Comparison of ENCODE assay signal across 20 cellular contexts in genomic region chr3:195009607-195010006, GRCh38.
DNase-seq lines count a peak whose midpoint lies in the region; ATAC-seq, FAIRE-seq and TF ChIP-seq lines count a peak whose summit lies in the region.
"Had no signal": no experiment of that assay in that cellular context is flagged by ENCODE, and none has a peak within 500 bp of the region (broad histone marks: within the 10 kb centered on the region; RNA-seq: fewer than 3 reads in every experiment).

No MANE protein-coding gene starts in this region.

- no TSS peak for BruUV-seq in K562 (replicated peaks; lab: Mats Ljungman, UMichigan)

- H3K27ac Mint-ChIP-seq in activated naive CD8-positive, alpha-beta T cell treated with anti-CD3 and anti-CD28 coated beads, Interleukin-2, amount 50 U/mL, for 24 hours = no peak overlapping the region
- H3K27ac Mint-ChIP-seq: H9 had no signal

- H3K36me3 Mint-ChIP-seq in activated naive CD8-positive, alpha-beta T cell treated with anti-CD3 and anti-CD28 coated beads, Interleukin-2, amount 50 U/mL, for 24 hours (ENCODE audit: low read depth) = no peaks in the 10 kb centered on the region

- H3K9me1 ChIP-seq in K562 (ENCODE audit: control insufficient read depth, insufficient read depth, low read length) = no peaks in the 10 kb centered on the region

- no peak for TF ChIP-seq EP300 in K562 (IDR thresholded peaks at IDR 0.05; ENCODE audit: low read length)

- H3K27ac ChIP-seq in K562 (ENCODE audit: extremely low read depth, low read depth, low read length) = no peak overlapping the region
- H3K27ac ChIP-seq: BLaER1, SJCRH30 had no signal

- no peaks in the 10 kb centered on the region for H3K9me3 ChIP-seq in K562 (replicated peaks; ENCODE audit: control insufficient read depth, insufficient read depth, low read depth, low read length)
- H3K9me3 ChIP-seq: SJCRH30 had no signal

- intact Hi-C loops in K562 (cut with micrococcal nuclease) = no loop called here

- CTCF ChIA-PET in K562 (lab: Yijun Ruan, JAX; ENCODE audit: low intra/inter-chr PET ratio) = no interaction called here

- H3K9ac ChIP-seq in K562 (ENCODE audit: insufficient read depth in 1 of 2, low read depth in 2 of 2, low read length in 2 of 2) = no peak overlapping the region
- H3K9ac ChIP-seq: BLaER1 had no signal

- peaks cover 5% of the 10 kb centered on the region for H3K27me3 Mint-ChIP-seq in activated naive CD8-positive, alpha-beta T cell treated with anti-CD3 and anti-CD28 coated beads, Interleukin-2, amount 50 U/mL, for 24 hours

- H3K27me3 ChIP-seq in K562 (ENCODE audit: control insufficient read depth in 2 of 2, insufficient read depth in 2 of 2, low read length in 2 of 2) = peaks cover 32 to 70% of the 10 kb centered on the region in 2 experiments
- H3K27me3 ChIP-seq: BLaER1, SJCRH30 had no signal

- no peaks in the 10 kb centered on the region for H3K36me3 ChIP-seq in K562 (ENCODE audit: control insufficient read depth, insufficient read depth, low read length)
- H3K36me3 ChIP-seq: BLaER1, SJCRH30 had no signal

- no peak for FAIRE-seq in K562 (lab: Jason Lieb, UNC)
- FAIRE-seq: RCC 7860 had no signal

- H3K4me2 ChIP-seq in K562 (ENCODE audit: insufficient read depth, low read length) = no peak overlapping the region

- ATAC-seq in K562 (no peak), GM19395 (IDR thresholded peaks at IDR 0.05; ENCODE audit: unreplicated experiment) (no peak)
- ATAC-seq in activated naive CD8-positive, alpha-beta T cell treated with anti-CD3 and anti-CD28 coated beads, Interleukin-2, amount 50 U/mL, for 24 hours = no peak

- DNase-seq in activated effector memory CD4-positive, alpha-beta T cell treated with anti-CD3 and anti-CD28 coated beads, Interleukin-2, amount 50 U/mL, for 16 hours = peak; percentile 25
- no peak for DNase-seq in activated effector memory CD4-positive, alpha-beta T cell treated with Interleukin-2 at 50 U/mL for 16 hours
- DNase-seq in NOMO-1 treated with dmso at 0.1 percent for 144 hours (lab: John Stamatoyannopoulos, UW; ENCODE audit: unreplicated experiment) (peak; percentile 43), K562 (ENCODE audit: extremely low read depth in 1 of 4, low spot score in 3 of 4) (no peak), pons (ENCODE audit: low spot score) (no peak), GF-D8 (lab: John Stamatoyannopoulos, UW) (no peak)
- no peak for DNase-seq in activated naive CD8-positive, alpha-beta T cell treated with anti-CD3 and anti-CD28 coated beads, Interleukin-2, amount 50 U/mL, for 24 hours
- DNase-seq: DND-41; GDM1; H9; Kasumi-1; NCI-H1436; NCI-H2029 treated with DMSO at 0.1 percent for 48 hours; NCI-H2171 treated with DMSO at 0.1 percent for 48 hours; NCI-H446 treated with DMSO at 0.1 percent for 48 hours; NK-92 treated with Interleukin-12 subunit alpha and Interleukin-12 subunit beta, amount 100 ng/mL, for 24 hours; SJCRH30 had no signal

- H3K4me1 ChIP-seq in K562 (replicated peaks in 1 of 2; ENCODE audit: control insufficient read depth in 2 of 2, insufficient read depth in 2 of 2, low read length in 2 of 2) = no peaks in the 10 kb centered on the region
- H3K4me1 ChIP-seq: SJCRH30 had no signal

- no peaks in the 10 kb centered on the region for H3K4me1 Mint-ChIP-seq in activated naive CD8-positive, alpha-beta T cell treated with anti-CD3 and anti-CD28 coated beads, Interleukin-2, amount 50 U/mL, for 24 hours

- no peaks in the 10 kb centered on the region for H4K20me1 ChIP-seq in K562 (replicated peaks; ENCODE audit: control insufficient read depth, insufficient read depth, low read length)
- H4K20me1 ChIP-seq: BLaER1 had no signal

- H2AFZ ChIP-seq in K562 (ENCODE audit: low read depth, low read length) = no peak overlapping the region

- in situ Hi-C loops in K562 (cut with MboI) = no loop called here

- POLR2A ChIA-PET in K562 (lab: Yijun Ruan, JAX) = interaction anchor here (0.5 to 1.2 kb wide), 3 partner anchors 16 to 1212 kb away, joined by 3 to 4 read pairs (median 3); no protein-coding TSS in a partner anchor

- H3K79me2 ChIP-seq in K562 (ENCODE audit: control insufficient read depth, insufficient read depth, low read length) = no peaks in the 10 kb centered on the region

- H3K4me3 Mint-ChIP-seq in activated naive CD8-positive, alpha-beta T cell treated with anti-CD3 and anti-CD28 coated beads, Interleukin-2, amount 50 U/mL, for 24 hours = no peak overlapping the region
- H3K4me3 Mint-ChIP-seq: H9 had no signal

- H3K4me3 ChIP-seq in K562 = no peak overlapping the region
- H3K4me3 ChIP-seq: BLaER1, SJCRH30 had no signal

- no peaks in the 10 kb centered on the region for H3K9me3 Mint-ChIP-seq in activated naive CD8-positive, alpha-beta T cell treated with anti-CD3 and anti-CD28 coated beads, Interleukin-2, amount 50 U/mL, for 24 hours

- 4% methylated on average over 9 of the region's 9 CpGs for WGBS in K562 (ENCODE audit: insufficient coverage, low coverage, missing lambda C conversion rate)

- no peak for TF ChIP-seq CTCF in K562 (IDR thresholded peaks at IDR 0.05 in 2 of 3, conservative IDR thresholded peaks at IDR 0.05 in 1 of 3; ENCODE audit: insufficient read depth in 2 of 3, low read depth in 1 of 3, low read length in 3 of 3)

- no peak for TF ChIP-seq POLR2A in K562 (conservative IDR thresholded peaks at IDR 0.05)

- TF ChIP-seq RAD21 in K562 (CRISPR knock-in tag; conservative IDR thresholded peaks at IDR 0.05 in 1 of 2, IDR thresholded peaks at IDR 0.05 in 1 of 2) = no peak

TF ChIP-seq in K562, 482 proteins besides CTCF, POLR2A, EP300 and RAD21:
- no peak for TF ChIP-seq CTBP1 (IDR thresholded peaks at IDR 0.05; ENCODE audit: borderline replicate concordance)
- no peak for TF ChIP-seq TCF3 (CRISPR knock-in tag; IDR thresholded peaks at IDR 0.05)
- no peak for TF ChIP-seq CBX5 (IDR thresholded peaks at IDR 0.05; ENCODE audit: borderline replicate concordance, low read depth)
- TF ChIP-seq NR2C2 (CRISPR knock-in tag; IDR thresholded peaks at IDR 0.05) = no peak
- TF ChIP-seq NR2C2 (tag; IDR thresholded peaks at IDR 0.05) = peak; percentile 17; the same call in 1 of the 2 replicates
- no peak for TF ChIP-seq ELF4 (CRISPR knock-in tag; IDR thresholded peaks at IDR 0.05)
- TF ChIP-seq NR2C1 (IDR thresholded peaks at IDR 0.05) = 0 out of 2 replicates have a peak, but pooled peaks have one; percentile 27
- peak; percentile 39; the same call in 1 of the 2 replicates for TF ChIP-seq NR2C1 (tag; IDR thresholded peaks at IDR 0.05)
- TF ChIP-seq IRF1 (CRISPR knock-in tag; IDR thresholded peaks at IDR 0.05; ENCODE audit: borderline replicate concordance) = no peak
- TF ChIP-seq ZNF408 (CRISPR knock-in tag; IDR thresholded peaks at IDR 0.05; ENCODE audit: low read depth) = no peak
- no peak for TF ChIP-seq RFX7 (CRISPR knock-in tag; IDR thresholded peaks at IDR 0.05)
- no peak for TF ChIP-seq ZNF592 (IDR thresholded peaks at IDR 0.05)
- TF ChIP-seq PTTG1 (tag; IDR thresholded peaks at IDR 0.05; ENCODE audit: low read depth) = no peak
- no peak for TF ChIP-seq SAFB2 (IDR thresholded peaks at IDR 0.05; ENCODE audit: borderline replicate concordance, low read depth, low read length, severe bottlenecking)
- TF ChIP-seq PKNOX1 (IDR thresholded peaks at IDR 0.05) = no peak

Comparison
In these comparisons a context has a peak if more than half of its experiments do, and no peak if none do; other contexts are left out.
1. DNase-seq: peak in activated effector memory CD4-positive, alpha-beta T cell treated with anti-CD3 and anti-CD28 coated beads, Interleukin-2, amount 50 U/mL, for 16 hours (single experiment) and NOMO-1 treated with dmso at 0.1 percent for 144 hours (single experiment); none in activated effector memory CD4-positive, alpha-beta T cell treated with Interleukin-2 at 50 U/mL for 16 hours (single experiment), K562 (0 of 4), activated naive CD8-positive, alpha-beta T cell treated with anti-CD3 and anti-CD28 coated beads, Interleukin-2, amount 50 U/mL, for 24 hours (single experiment), pons (single experiment) and GF-D8 (single experiment).